ENCODE assay signal across 26 cellular contexts in genomic region chr10:48249004-48249762, GRCh38. TPM values are rescaled to one million over a fixed set of nuclear protein-coding genes. Genes with fewer than 3 reads are reported as not detected.
"Had no signal": no experiment of that assay in that cellular context is flagged by ENCODE, and none has a peak within 500 bp of the region (broad histone marks: within the 10 kb centered on the region; RNA-seq: fewer than 3 reads in every experiment).

No MANE protein-coding gene starts in this region.

- DNase-seq: activated CD4-positive, alpha-beta T cell treated with anti-CD3 and anti-CD28 coated beads for 1 hour; activated CD4-positive, alpha-beta T cell treated with anti-CD3 and anti-CD28 coated beads, Interleukin-2, amount 50 U/mL, for 48 hours; activated naive CD4-positive, alpha-beta T cell; activated naive CD8-positive, alpha-beta T cell treated with anti-CD3 and anti-CD28 coated beads, Interleukin-2, amount 10 ng/mL, durations not matched to agents 7 days and 5 days; body of pancreas; colonic mucosa; heart right ventricle; kidney glomerular epithelial cell; right lobe of liver; small intestine; stimulated activated CD4-positive, alpha-beta T cell treated with anti-CD3 and anti-CD28 coated beads, Interleukin-4, amount 100 ng/mL, for 1 hour; thyroid gland; WERI-Rb-1 had no signal

- H3K27ac Mint-ChIP-seq: activated naive CD8-positive, alpha-beta T cell treated with anti-CD3 and anti-CD28 coated beads, Interleukin-2, amount 10 ng/mL, durations not matched to agents 7 days and 5 days; activated T-helper 17 cell treated with anti-CD3 and anti-CD28 coated beads, Interleukin-2, amount 50 U/mL, for 72 hours; memory B cell; T-helper 1 cell treated with Interleukin-12 subunit alpha and Interleukin-12 subunit beta and Interleukin-4 antibody, amounts not matched to agents 30 μg/mL and 1 μg/mL, for 36 hours had no signal

- H3K4me3 ChIP-seq: body of pancreas, colonic mucosa, gastroesophageal sphincter, heart right ventricle, prostate gland, right lobe of liver, thyroid gland, vagina had no signal

- H3K36me3 Mint-ChIP-seq: activated naive CD8-positive, alpha-beta T cell treated with anti-CD3 and anti-CD28 coated beads, Interleukin-2, amount 10 ng/mL, durations not matched to agents 7 days and 5 days; memory B cell had no signal

- H3K27me3 Mint-ChIP-seq: memory B cell had no signal

- ATAC-seq: activated T-helper 17 cell treated with anti-CD3 and anti-CD28 coated beads, Interleukin-2, amount 50 U/mL, for 72 hours; body of pancreas; esophagus mucosa; gastroesophageal sphincter; right lobe of liver had no signal

- H3K4me3 Mint-ChIP-seq: activated naive CD8-positive, alpha-beta T cell treated with anti-CD3 and anti-CD28 coated beads, Interleukin-2, amount 10 ng/mL, durations not matched to agents 7 days and 5 days; activated T-helper 17 cell treated with anti-CD3 and anti-CD28 coated beads, Interleukin-2, amount 50 U/mL, for 72 hours; central memory CD8-positive, alpha-beta T cell; memory B cell; neural crest cell; T-helper 1 cell treated with Interleukin-12 subunit alpha and Interleukin-12 subunit beta and Interleukin-4 antibody, amounts not matched to agents 30 μg/mL and 1 μg/mL, for 36 hours had no signal

- H3K27ac ChIP-seq: body of pancreas, colonic mucosa, gastroesophageal sphincter, prostate gland, right lobe of liver, thyroid gland, vagina, WERI-Rb-1 had no signal

- H3K36me3 ChIP-seq: colonic mucosa, gastroesophageal sphincter, heart right ventricle, prostate gland, right lobe of liver, thyroid gland, vagina, WERI-Rb-1 had no signal

- H3K9me3 ChIP-seq: body of pancreas, colonic mucosa, gastroesophageal sphincter, heart right ventricle, prostate gland, right lobe of liver, thyroid gland, vagina had no signal

- H3K4me1 Mint-ChIP-seq: activated T-helper 17 cell treated with anti-CD3 and anti-CD28 coated beads, Interleukin-2, amount 50 U/mL, for 72 hours; central memory CD8-positive, alpha-beta T cell; memory B cell had no signal

- H3K27me3 ChIP-seq: body of pancreas, colonic mucosa, gastroesophageal sphincter, heart right ventricle, right lobe of liver, thyroid gland, vagina had no signal

- H3K9me3 Mint-ChIP-seq: activated naive CD8-positive, alpha-beta T cell treated with anti-CD3 and anti-CD28 coated beads, Interleukin-2, amount 10 ng/mL, durations not matched to agents 7 days and 5 days; activated T-helper 17 cell treated with anti-CD3 and anti-CD28 coated beads, Interleukin-2, amount 50 U/mL, for 72 hours; central memory CD8-positive, alpha-beta T cell; memory B cell; neural crest cell; T-helper 1 cell treated with Interleukin-12 subunit alpha and Interleukin-12 subunit beta and Interleukin-4 antibody, amounts not matched to agents 30 μg/mL and 1 μg/mL, for 36 hours had no signal

- H3K4me1 ChIP-seq: colonic mucosa, gastroesophageal sphincter, right lobe of liver, vagina had no signal

RNA-seq across cellular contexts. Expression of gene FRMPD2, which starts 25.3 kb away (rescaled TPM):
- total RNA-seq: activated naive CD8-positive, alpha-beta T cell treated with anti-CD3 and anti-CD28 coated beads, Interleukin-2, amount 10 ng/mL, durations not matched to agents 7 days and 5 days; body of pancreas; esophagus mucosa; mononuclear cell; osteoblast; right lobe of liver; subcutaneous adipose tissue; vagina had no signal
- polyA plus RNA-seq: heart right ventricle, liver, small intestine had no signal
